ENCODE assay signal across 21 cellular contexts in genomic region chr3:32972482-32973146, GRCh38. TPM values are rescaled to one million over a fixed set of nuclear protein-coding genes. Genes with fewer than 3 reads are reported as not detected.
"Had no signal": no experiment of that assay in that cellular context is flagged by ENCODE, and none has a peak within 500 bp of the region (broad histone marks: within the 10 kb centered on the region; RNA-seq: fewer than 3 reads in every experiment).

No MANE protein-coding gene starts in this region.

- H3K36me3 ChIP-seq: prostate gland had no signal

- H3K27me3 Mint-ChIP-seq: activated CD4-positive, alpha-beta T cell treated with anti-CD3 and anti-CD28 coated beads for 36 hours; activated naive CD4-positive, alpha-beta T cell treated with anti-CD3 and anti-CD28 coated beads, Interleukin-2, amount 50 U/mL, for 24 hours had no signal

- H3K9me3 Mint-ChIP-seq: activated naive CD4-positive, alpha-beta T cell treated with anti-CD3 and anti-CD28 coated beads, Interleukin-2, amount 50 U/mL, for 24 hours; nephron; type B pancreatic cell had no signal

- H3K9me3 ChIP-seq: prostate gland had no signal

- ATAC-seq: activated CD4-positive, alpha-beta T cell treated with anti-CD3 and anti-CD28 coated beads for 36 hours; right cardiac atrium; stimulated activated naive CD8-positive, alpha-beta T cell treated with anti-CD3 and anti-CD28 coated beads, Interleukin-15, Interleukin-2, amounts not matched to agents 100 U/mL and 50 U/mL, for 24 hours had no signal

- H3K36me3 Mint-ChIP-seq: activated naive CD4-positive, alpha-beta T cell treated with anti-CD3 and anti-CD28 coated beads, Interleukin-2, amount 50 U/mL, for 24 hours; immature natural killer cell; type B pancreatic cell had no signal

- H3K4me3 ChIP-seq: prostate gland had no signal

- H3K4me1 ChIP-seq: prostate gland had no signal

- H3K27ac ChIP-seq: epithelial cell of prostate, prostate gland had no signal

- DNase-seq: activated CD4-positive, alpha-beta T cell treated with anti-CD3 and anti-CD28 coated beads for 36 hours; activated CD8-positive, alpha-beta memory T cell treated with anti-CD3 and anti-CD28 coated beads for 24 hours; activated effector memory CD4-positive, alpha-beta T cell treated with Interleukin-2 at 50 U/mL for 16 hours; activated T-cell treated with anti-CD3 and anti-CD28 coated beads for 4 hours; caudate nucleus; cortex of kidney; effector CD8-positive, alpha-beta T cell; head of caudate nucleus; immature natural killer cell; occipital lobe; right cardiac atrium; SIG-M5; small intestine; stimulated activated CD4-positive, alpha-beta T cell treated with anti-CD3 and anti-CD28 coated beads, Interleukin-4, amount 100 ng/mL, for 4 hours; stimulated activated naive CD8-positive, alpha-beta T cell treated with anti-CD3 and anti-CD28 coated beads, Interleukin-15, Interleukin-2, amounts not matched to agents 100 U/mL and 50 U/mL, for 24 hours; T1000 had no signal

- H3K27ac Mint-ChIP-seq: activated CD4-positive, alpha-beta T cell treated with anti-CD3 and anti-CD28 coated beads for 36 hours; activated naive CD4-positive, alpha-beta T cell treated with anti-CD3 and anti-CD28 coated beads, Interleukin-2, amount 50 U/mL, for 24 hours; immature natural killer cell; nephron; type B pancreatic cell had no signal

- H3K4me3 Mint-ChIP-seq: activated CD4-positive, alpha-beta T cell treated with anti-CD3 and anti-CD28 coated beads for 36 hours; activated naive CD4-positive, alpha-beta T cell treated with anti-CD3 and anti-CD28 coated beads, Interleukin-2, amount 50 U/mL, for 24 hours; immature natural killer cell; nephron; type B pancreatic cell had no signal

RNA-seq across cellular contexts. Expression of gene CCR4, which starts 21.2 kb away (rescaled TPM):
- total RNA-seq: occipital lobe had no signal
